In genomic region chr11:96254087-96254486, GRCh38 we compare ENCODE assay signal across 8 cellular contexts.
DNase-seq lines count a peak whose midpoint lies in the region; ATAC-seq and TF ChIP-seq lines count a peak whose summit lies in the region.

No MANE protein-coding gene starts in this region.

- no peak for TF ChIP-seq CTCF in GM10248 (IDR thresholded peaks at IDR 0.05; ENCODE audit: control extremely low read depth, extremely low read depth, low read depth, missing control alignments)

- H3K9me3 Mint-ChIP-seq in dendritic cell treated with granulocyte-macrophage colony-stimulating factor and Interleukin-4, amounts not matched to agents 40 ng/mL and 50 ng/mL, for 4 days = no peaks in the 10 kb centered on the region

- DNase-seq in GM10248 (ENCODE audit: extremely low spot score) (peak; percentile 51), KG1 (lab: John Stamatoyannopoulos, UW) (peak; percentile 64), pons (ENCODE audit: low spot score) (peak; percentile 72), HPDE6-E6E7 (ENCODE audit: extremely low spot score) (no peak), NCI-H1105 (lab: John Stamatoyannopoulos, UW) (no peak), DMS 273 treated with DMSO at 0.1 percent for 48 hours (lab: John Stamatoyannopoulos, UW) (no peak)

- ATAC-seq in GM21576 (IDR thresholded peaks at IDR 0.05; ENCODE audit: unreplicated experiment) = peak; percentile 69

- H3K4me3 Mint-ChIP-seq in dendritic cell treated with granulocyte-macrophage colony-stimulating factor and Interleukin-4, amounts not matched to agents 40 ng/mL and 50 ng/mL, for 4 days = peak overlapping the region; percentile 42

- intact Hi-C loops in dendritic cell treated with granulocyte-macrophage colony-stimulating factor and Interleukin-4, amounts not matched to agents 40 ng/mL and 50 ng/mL, for 4 days (cut with micrococcal nuclease) = no loop called here

- H3K27me3 Mint-ChIP-seq in dendritic cell treated with granulocyte-macrophage colony-stimulating factor and Interleukin-4, amounts not matched to agents 40 ng/mL and 50 ng/mL, for 4 days = no peaks in the 10 kb centered on the region

- POLR2A ChIA-PET in GM10248 (lab: Yijun Ruan, JAX) = interaction anchor here (0.7 kb wide), 1 partner anchor 464 kb away, joined by 3 read pairs; the partner anchor contains the start of gene CEP57

- H3K27ac Mint-ChIP-seq in dendritic cell treated with granulocyte-macrophage colony-stimulating factor and Interleukin-4, amounts not matched to agents 40 ng/mL and 50 ng/mL, for 4 days = no peak overlapping the region

- CTCF ChIA-PET in GM10248 (lab: Yijun Ruan, JAX) = interaction anchor here (1.1 to 3.4 kb wide), 6 partner anchors 10 to 201 kb away, joined by 3 to 17 read pairs (median 4); partner anchors contain the start of gene MAML2

- H3K36me3 Mint-ChIP-seq in dendritic cell treated with granulocyte-macrophage colony-stimulating factor and Interleukin-4, amounts not matched to agents 40 ng/mL and 50 ng/mL, for 4 days (ENCODE audit: low read depth) = no peaks in the 10 kb centered on the region

- H3K4me1 Mint-ChIP-seq in dendritic cell treated with granulocyte-macrophage colony-stimulating factor and Interleukin-4, amounts not matched to agents 40 ng/mL and 50 ng/mL, for 4 days (ENCODE audit: low read depth) = peaks cover 53% of the 10 kb centered on the region

Comparison
In these comparisons a context has a peak if more than half of its experiments do, and no peak if none do; other contexts are left out.
1. DNase-seq: peak in GM10248 (single experiment), KG1 (single experiment) and pons (single experiment); none in HPDE6-E6E7 (single experiment), NCI-H1105 (single experiment) and DMS 273 treated with DMSO at 0.1 percent for 48 hours (single experiment).